1 cellular context compared by ENCODE assay signal in the genomic region with DNA sequence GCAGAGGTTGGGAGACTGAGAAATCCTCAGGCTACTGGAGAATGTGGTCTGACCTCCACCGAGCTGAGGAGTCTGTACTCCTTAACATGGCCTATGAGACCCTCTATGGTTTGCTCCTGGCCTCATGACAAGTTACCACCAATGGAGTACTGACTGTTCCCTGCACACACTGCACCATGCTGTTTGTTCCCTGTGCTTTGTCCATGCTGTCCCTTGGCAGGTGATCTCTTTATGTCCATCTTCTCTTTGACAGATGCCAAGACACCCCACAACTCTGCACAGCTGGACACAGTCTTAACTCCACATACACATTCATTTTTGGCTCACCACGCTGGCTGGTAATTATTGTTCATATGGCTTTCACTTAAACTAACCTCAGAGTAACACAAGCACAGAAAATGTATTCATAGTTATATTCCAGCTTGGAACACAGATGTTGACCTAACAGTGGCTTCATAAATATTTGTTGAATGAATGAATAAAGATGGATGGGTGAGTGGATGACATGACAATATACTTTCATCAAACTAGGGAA.
TF ChIP-seq lines count a peak whose summit lies in the region.

No MANE protein-coding gene starts in this region.

TF ChIP-seq in GM12878, 131 proteins besides CTCF, POLR2A, EP300 and RAD21:
- no peak for TF ChIP-seq ZNF592 (IDR thresholded peaks at IDR 0.05)
